Comparison of ENCODE assay signal across 24 cellular contexts in the genomic region with DNA sequence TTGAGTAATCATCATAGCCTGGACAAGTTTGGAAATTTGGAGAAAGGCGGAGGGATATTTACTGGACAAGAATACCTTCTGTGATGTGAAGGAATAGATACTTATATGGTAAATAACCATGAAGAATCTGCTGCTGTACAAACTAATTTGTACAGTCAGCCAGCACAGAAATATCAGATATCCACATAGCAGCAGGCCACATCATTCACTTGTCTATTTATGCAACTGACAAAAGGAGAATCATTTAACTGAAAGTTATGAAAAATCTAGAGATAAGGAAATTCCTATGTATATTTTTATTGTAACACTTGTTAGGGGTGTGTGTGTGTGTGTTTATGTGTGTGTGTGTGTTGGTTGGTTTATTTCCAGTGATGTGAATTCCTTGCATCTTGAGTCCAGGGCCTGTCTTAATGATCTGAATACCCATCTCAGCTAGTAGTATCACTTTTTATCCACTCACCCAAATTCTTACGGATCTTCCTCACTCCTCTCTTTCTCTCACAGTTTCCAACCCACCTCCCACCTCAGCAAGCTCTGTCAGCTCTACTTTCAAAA. TPM values are rescaled to one million over a fixed set of nuclear protein-coding genes. Genes with fewer than 3 reads are reported as not detected.
"Had no signal": no experiment of that assay in that cellular context is flagged by ENCODE, and none has a peak within 500 bp of the region (broad histone marks: within the 10 kb centered on the region; RNA-seq: fewer than 3 reads in every experiment).

No MANE protein-coding gene starts in this region.

- DNase-seq: dermis blood vessel endothelial cell; effector memory CD4-positive, alpha-beta T cell; foreskin keratinocyte; heart right ventricle; hippocampal formation; left ventricle myocardium superior; lower lobe of right lung; naive thymus-derived CD8-positive, alpha-beta T cell; right lobe of liver; stimulated activated CD4-positive, alpha-beta T cell treated with anti-CD3 and anti-CD28 coated beads, Interleukin-12 subunit alpha, Interleukin-12 subunit beta, amount 100 ng/mL, for 4 hours; stimulated activated CD4-positive, alpha-beta T cell treated with anti-CD3 and anti-CD28 coated beads, Interleukin-1b, Interleukin-23, amount 100 ng/mL, for 48 hours; stimulated activated CD4-positive, alpha-beta T cell treated with anti-CD3 and anti-CD28 coated beads, Interleukin-4, amount 100 ng/mL, for 1 hour; stimulated activated CD8-positive, alpha-beta memory T cell treated with anti-CD3 and anti-CD28 coated beads, Interleukin-4, amount 100 ng/mL, for 48 hours; stimulated activated naive CD4-positive, alpha-beta T cell treated with Interleukin-2 at 50 U/mL for 16 hours; stomach; thyroid gland; trophoblast cell had no signal

- H3K36me3 ChIP-seq: esophagus muscularis mucosa, gastroesophageal sphincter, heart right ventricle, lower lobe of right lung, right lobe of liver, stomach, thyroid gland, vagina had no signal

- H2AFZ ChIP-seq: parathyroid adenoma had no signal

- ATAC-seq: foreskin keratinocyte; gastroesophageal sphincter; heart right ventricle; left ventricle myocardium superior; lower lobe of right lung; naive thymus-derived CD8-positive, alpha-beta T cell had no signal

- H3K27me3 ChIP-seq: esophagus muscularis mucosa, foreskin keratinocyte, gastroesophageal sphincter, heart right ventricle, right lobe of liver, stomach, thyroid gland, vagina had no signal

- H3K36me3 Mint-ChIP-seq: naive thymus-derived CD8-positive, alpha-beta T cell had no signal

- H3K4me3 ChIP-seq: coronary artery, esophagus muscularis mucosa, gastroesophageal sphincter, heart right ventricle, lower lobe of right lung, right lobe of liver, smooth muscle cell, stomach, thyroid gland, vagina had no signal

- H3K4me1 ChIP-seq: foreskin keratinocyte, lower lobe of right lung, parathyroid adenoma, right lobe of liver, thyroid gland, vagina had no signal

- H3K9me3 ChIP-seq: esophagus muscularis mucosa, gastroesophageal sphincter, heart right ventricle, lower lobe of right lung, right lobe of liver, stomach, thyroid gland, vagina had no signal

- H3K27ac ChIP-seq: coronary artery, esophagus muscularis mucosa, foreskin keratinocyte, gastroesophageal sphincter, heart right ventricle, lower lobe of right lung, parathyroid adenoma, right lobe of liver, stomach, thyroid gland, vagina had no signal

- H3K4me1 Mint-ChIP-seq: naive thymus-derived CD8-positive, alpha-beta T cell had no signal

- H3K27ac Mint-ChIP-seq: naive thymus-derived CD8-positive, alpha-beta T cell; progenitor cell of endocrine pancreas had no signal

- H3K4me2 ChIP-seq: smooth muscle cell had no signal

- H3K9ac ChIP-seq: parathyroid adenoma had no signal

RNA-seq across cellular contexts. Expression of a gene that starts 10.5 kb away (rescaled TPM):
- total RNA-seq: naive thymus-derived CD8-positive, alpha-beta T cell had no signal
- polyA plus RNA-seq: naive thymus-derived CD8-positive, alpha-beta T cell had no signal
